ENCODE assay signal across 26 cellular contexts in genomic region chr13:95800455-95800854, GRCh38.
"Had no signal": no experiment of that assay in that cellular context is flagged by ENCODE, and none has a peak within 500 bp of the region (broad histone marks: within the 10 kb centered on the region; RNA-seq: fewer than 3 reads in every experiment).

No MANE protein-coding gene starts in this region.

- H3K36me3 Mint-ChIP-seq: activated naive CD4-positive, alpha-beta T cell treated with anti-CD3 and anti-CD28 coated beads, Interleukin-2, amount 50 U/mL, for 24 hours had no signal

- DNase-seq: activated CD4-positive, alpha-beta T cell treated with anti-CD3 and anti-CD28 coated beads for 48 hours; activated CD4-positive, alpha-beta T cell treated with anti-CD3 and anti-CD28 coated beads, Interleukin-2, amount 50 U/mL, for 4 hours; activated CD4-positive, CD25-positive, alpha-beta regulatory T cell treated with anti-CD3 and anti-CD28 coated beads, Interleukin-2, amount 50 U/mL, for 72 hours; activated CD8-positive, alpha-beta memory T cell treated with anti-CD3 and anti-CD28 coated beads, Interleukin-2, amount 50 U/mL, for 48 hours; activated CD8-positive, alpha-beta T cell treated with anti-CD3 and anti-CD28 coated beads, Interleukin-2, amount 10 ng/mL, durations not matched to agents 7 days and 5 days; activated effector memory CD4-positive, alpha-beta T cell treated with Interleukin-2 at 50 U/mL for 16 hours; activated naive CD4-positive, alpha-beta T cell; activated T-cell treated with anti-CD3 and anti-CD28 coated beads, Interleukin-2, amount 50 U/mL, for 1 hour; aorta; caudate nucleus; MG63; MV-4-11; NCI-H1092 treated with DMSO at 0.1 percent for 48 hours; NCI-H1417 treated with DMSO at 0.1 percent for 48 hours; NCI-H187; NCI-H2081; NCI-H510A treated with DMSO at 0.1 percent for 48 hours; NCI-H748 treated with DMSO at 0.1 percent for 48 hours; Peyer's patch; SHP77 treated with DMSO at 0.1 percent for 48 hours; T-helper 17 cell; T-helper 9 cell had no signal

- H3K4me3 Mint-ChIP-seq: activated CD8-positive, alpha-beta T cell treated with anti-CD3 and anti-CD28 coated beads, Interleukin-2, amount 10 ng/mL, durations not matched to agents 7 days and 5 days; activated naive CD4-positive, alpha-beta T cell treated with anti-CD3 and anti-CD28 coated beads, Interleukin-2, amount 50 U/mL, for 24 hours; activated T-helper 1 cell treated with anti-CD3 and anti-CD28 coated beads, Interleukin-12 subunit alpha, Interleukin-12 subunit beta, Interleukin-2, Interleukin-4 antibody, amounts not matched to agents 30 ng/mL and 10 ng/mL and 1 ng/mL, durations not matched to agents 14 hours and 24 hours and 36 hours; T-helper 17 cell; WTC11 had no signal

- H3K27ac ChIP-seq: breast epithelium, Peyer's patch had no signal

- H3K36me3 ChIP-seq: breast epithelium, Peyer's patch had no signal

- H3K27ac Mint-ChIP-seq: activated CD8-positive, alpha-beta T cell treated with anti-CD3 and anti-CD28 coated beads, Interleukin-2, amount 10 ng/mL, durations not matched to agents 7 days and 5 days; activated naive CD4-positive, alpha-beta T cell treated with anti-CD3 and anti-CD28 coated beads, Interleukin-2, amount 50 U/mL, for 24 hours; activated T-helper 1 cell treated with anti-CD3 and anti-CD28 coated beads, Interleukin-12 subunit alpha, Interleukin-12 subunit beta, Interleukin-2, Interleukin-4 antibody, amounts not matched to agents 30 ng/mL and 10 ng/mL and 1 ng/mL, durations not matched to agents 14 hours and 24 hours and 36 hours; T-helper 17 cell; WTC11 had no signal

- ATAC-seq: activated CD8-positive, alpha-beta T cell treated with anti-CD3 and anti-CD28 coated beads, Interleukin-2, amount 10 ng/mL, durations not matched to agents 7 days and 5 days; T-helper 17 cell; WTC11 had no signal

- H3K4me3 ChIP-seq: breast epithelium, MG63, Peyer's patch had no signal

- H3K4me1 Mint-ChIP-seq: activated naive CD4-positive, alpha-beta T cell treated with anti-CD3 and anti-CD28 coated beads, Interleukin-2, amount 50 U/mL, for 24 hours; T-helper 17 cell; WTC11 had no signal

- H3K9me3 ChIP-seq: MG63, Peyer's patch had no signal

- H3K4me1 ChIP-seq: breast epithelium, Peyer's patch had no signal

- H3K9me3 Mint-ChIP-seq: activated T-helper 1 cell treated with anti-CD3 and anti-CD28 coated beads, Interleukin-12 subunit alpha, Interleukin-12 subunit beta, Interleukin-2, Interleukin-4 antibody, amounts not matched to agents 30 ng/mL and 10 ng/mL and 1 ng/mL, durations not matched to agents 14 hours and 24 hours and 36 hours had no signal

- H3K27me3 ChIP-seq: breast epithelium, MG63, Peyer's patch had no signal
